8 cellular contexts compared by ENCODE assay signal in the genomic region with DNA sequence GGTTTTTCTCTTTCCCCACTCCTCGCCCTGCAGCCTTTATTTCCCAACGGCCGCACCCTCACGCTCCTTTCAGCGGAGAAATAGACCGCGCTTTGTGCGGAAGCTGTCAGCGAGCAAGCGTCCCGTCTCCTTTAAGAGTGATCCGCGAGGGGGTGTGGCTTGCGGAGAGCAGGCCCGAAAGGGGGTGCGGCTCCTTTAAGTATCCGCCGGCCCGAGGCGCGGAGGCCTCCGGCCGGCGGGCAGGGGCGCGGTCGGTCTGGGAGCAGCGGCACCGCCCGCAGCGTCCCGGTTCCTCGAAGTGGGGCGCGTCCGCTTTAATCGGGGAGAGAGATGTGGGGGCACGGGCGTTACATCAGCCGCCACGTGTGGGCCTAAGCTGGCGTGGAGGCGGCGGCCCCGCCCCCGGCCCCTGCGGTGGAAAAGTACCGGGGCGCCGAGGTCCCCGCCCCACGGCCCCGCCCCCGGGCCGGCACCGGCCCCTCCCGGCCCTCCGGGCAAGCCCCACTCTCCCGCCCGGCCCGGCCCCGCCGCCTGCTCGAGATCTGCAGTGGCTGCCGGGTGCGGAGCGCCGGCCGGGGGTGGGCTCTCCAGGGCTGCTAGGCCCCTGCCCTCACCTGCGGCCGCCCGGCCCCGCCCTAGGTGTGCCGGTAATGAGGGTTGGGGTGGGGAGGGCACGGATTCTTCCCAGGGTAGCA. TPM values are rescaled to one million over a fixed set of nuclear protein-coding genes. Genes with fewer than 3 reads are reported as not detected.
DNase-seq lines count a peak whose midpoint lies in the region; ATAC-seq and TF ChIP-seq lines count a peak whose summit lies in the region.

No MANE protein-coding gene starts in this region.

- H3K36me3 ChIP-seq in kidney epithelial cell (ENCODE audit: control insufficient read depth, insufficient read depth, low read length) = no peaks in the 10 kb centered on the region

- no peaks in the 10 kb centered on the region for H3K27me3 ChIP-seq in kidney epithelial cell (ENCODE audit: control insufficient read depth, insufficient read depth, low read length)

- peak; percentile 93 for DNase-seq in AG08396 (ENCODE audit: low spot score)
- peak; percentile 87 for DNase-seq in NCI-H226
- peak; percentile 72 to 87 (median 80) for DNase-seq in activated CD4-positive, CD25-positive, alpha-beta regulatory T cell (lab: John Stamatoyannopoulos, UW)
- peak; percentile 82 for DNase-seq in central memory CD4-positive, alpha-beta T cell
- peak; percentile 63 for DNase-seq in kidney epithelial cell (ENCODE audit: low read depth)
- peak; percentile 71 to 89 for DNase-seq in stimulated activated CD4-positive, alpha-beta T cell treated with anti-CD3 and anti-CD28 coated beads, Interleukin-15, amount 100 ng/mL, for 1 hour (ENCODE audit: low read depth in 1 of 2, low spot score in 1 of 2)

- ATAC-seq in GM18873 (IDR thresholded peaks at IDR 0.05; ENCODE audit: low FRiP score, unreplicated experiment) (peak; percentile 65), HG03103 (IDR thresholded peaks at IDR 0.05; ENCODE audit: low read depth, unreplicated experiment) (peak; percentile 65)

- no peak for TF ChIP-seq CTCF in kidney epithelial cell (IDR thresholded peaks at IDR 0.05; ENCODE audit: insufficient read depth, low read length, poor library complexity, severe bottlenecking)

- H3K4me3 ChIP-seq in kidney epithelial cell (ENCODE audit: low read depth, low read length) = peak overlapping the region; percentile 70

RNA-seq across cellular contexts. Expression of a gene that starts 1.2 kb away (rescaled TPM):
- total RNA-seq in kidney epithelial cell = 20.1 and 22.4 TPM in 2 replicates

RNA-seq across cellular contexts. Expression of a gene that starts 38.7 kb away (rescaled TPM):
- total RNA-seq in kidney epithelial cell = 4.4 and 9.6 TPM in 2 replicates

RNA-seq across cellular contexts. Expression of a gene that starts 51.0 kb away (rescaled TPM):
- total RNA-seq in kidney epithelial cell = 62.6 and 86.8 TPM in 2 replicates

RNA-seq across cellular contexts. Expression of a gene that starts 55.3 kb away (rescaled TPM):
- 298 and 308 TPM in 2 replicates for total RNA-seq in kidney epithelial cell

Comparison
In these comparisons a context has a peak if more than half of its experiments do, and no peak if none do; other contexts are left out.
1. Peak in every context shown above with its lines: DNase-seq, ATAC-seq and H3K4me3 ChIP-seq.